1 cellular context compared by ENCODE assay signal in genomic region chr15:77028451-77029165, GRCh38.
TF ChIP-seq lines count a peak whose summit lies in the region.

No MANE protein-coding gene starts in this region.

TF ChIP-seq in SK-N-SH treated with all-trans-retinoic acid at 6 μM for 48 hours, 23 proteins besides CTCF, POLR2A, EP300 and RAD21 (continued from another document):
- no peak for TF ChIP-seq BACH2 (CRISPR knock-in tag; IDR thresholded peaks at IDR 0.05; ENCODE audit: borderline replicate concordance)
- no peak for TF ChIP-seq ZFP30 (CRISPR knock-in tag; IDR thresholded peaks at IDR 0.05)
- no peak for TF ChIP-seq OSR1 (CRISPR knock-in tag; IDR thresholded peaks at IDR 0.05)
- no peak for TF ChIP-seq ARNTL (CRISPR knock-in tag; IDR thresholded peaks at IDR 0.05; ENCODE audit: borderline replicate concordance, low read depth)
- TF ChIP-seq CSRNP3 (CRISPR knock-in tag; IDR thresholded peaks at IDR 0.05), result no peak
- TF ChIP-seq ZNF565 (CRISPR knock-in tag; conservative IDR thresholded peaks at IDR 0.05; ENCODE audit: low read depth), result no peak
- TF ChIP-seq TOX (CRISPR knock-in tag; IDR thresholded peaks at IDR 0.05; ENCODE audit: borderline replicate concordance), result no peak
- TF ChIP-seq RARB (CRISPR knock-in tag; IDR thresholded peaks at IDR 0.05), result no peak
- no peak for TF ChIP-seq ZNF70 (CRISPR knock-in tag; IDR thresholded peaks at IDR 0.05)
- no peak for TF ChIP-seq SNAI2 (CRISPR knock-in tag; IDR thresholded peaks at IDR 0.05)
